In genomic region chr3:79081285-79081684, GRCh38 we compare ENCODE assay signal across 25 cellular contexts.
A peak's percentile ranks its signal among the peaks of the same experiment; 100 is the strongest.
DNase-seq lines count a peak whose midpoint lies in the region; ATAC-seq, FAIRE-seq and TF ChIP-seq lines count a peak whose summit lies in the region.
"Had no signal": no experiment of that assay in that cellular context is flagged by ENCODE, and none has a peak within 500 bp of the region (broad histone marks: within the 10 kb centered on the region; RNA-seq: fewer than 3 reads in every experiment).

No MANE protein-coding gene starts in this region.

- no peaks in the 10 kb centered on the region for H3K9me3 Mint-ChIP-seq in neural crest cell
- no peaks in the 10 kb centered on the region for H3K9me3 Mint-ChIP-seq in activated CD8-positive, alpha-beta T cell treated with anti-CD3 and anti-CD28 coated beads, Interleukin-2, amount 10 ng/mL, durations not matched to agents 7 days and 5 days (ENCODE audit: insufficient read depth)

- H3K27me3 ChIP-seq in HepG2 (ENCODE audit: control insufficient read depth in 1 of 2, insufficient read depth in 2 of 2, low read length in 2 of 2) (0 out of 5 replicates have a peak, but pooled peaks cover 0 to 3% of the 10 kb centered on the region in 2 experiments), right lobe of liver (no peaks in the 10 kb centered on the region), prostate gland (replicated peaks; ENCODE audit: insufficient read depth) (no peaks in the 10 kb centered on the region)
- H3K27me3 ChIP-seq: BLaER1 had no signal

- no peaks in the 10 kb centered on the region for H3K36me3 Mint-ChIP-seq in neural crest cell (ENCODE audit: low read depth)
- H3K36me3 Mint-ChIP-seq in activated CD8-positive, alpha-beta T cell treated with anti-CD3 and anti-CD28 coated beads, Interleukin-2, amount 10 ng/mL, durations not matched to agents 7 days and 5 days (ENCODE audit: low read depth): no peaks in the 10 kb centered on the region
- H3K36me3 Mint-ChIP-seq: IgD-negative memory B cell had no signal

- H2AFZ ChIP-seq in HepG2 (ENCODE audit: low read length): no peak overlapping the region

- no peak overlapping the region for H3K4me3 ChIP-seq in HepG2 (replicated peaks in 1 of 3; ENCODE audit: insufficient read depth in 1 of 3, low read depth in 2 of 3, low read length in 3 of 3)
- no peak overlapping the region for H3K4me3 ChIP-seq in right lobe of liver
- no peak overlapping the region for H3K4me3 ChIP-seq in prostate gland
- H3K4me3 ChIP-seq: BLaER1 had no signal

- no peak overlapping the region for H3K27ac ChIP-seq in HepG2 (ENCODE audit: extremely low read length, insufficient read depth, low read length)
- H3K27ac ChIP-seq in right lobe of liver: no peak overlapping the region
- H3K27ac ChIP-seq in prostate gland: no peak overlapping the region
- H3K27ac ChIP-seq: BLaER1, KMS-11, RWPE1 had no signal

- peak overlapping the region; percentile 34 for H3K4me2 ChIP-seq in HepG2 (ENCODE audit: low read depth, low read length)
- H3K4me2 ChIP-seq: BLaER1, KMS-11 had no signal

- CTCF ChIA-PET in HepG2 (lab: Yijun Ruan, JAX; ENCODE audit: low intra/inter-chr PET ratio, low total read pairs): no interaction called here
- CTCF ChIA-PET in activated CD8-positive, alpha-beta T cell treated with anti-CD3 and anti-CD28 coated beads, Interleukin-2, amount 10 ng/mL, durations not matched to agents 7 days and 5 days (lab: Charles Lee): no interaction called here

- TF ChIP-seq POLR2A in HepG2 (IDR thresholded peaks at IDR 0.05; ENCODE audit: insufficient read depth in 1 of 2, low read depth in 2 of 2, low read length in 2 of 2) (no peak), right lobe of liver (IDR thresholded peaks at IDR 0.05) (no peak), prostate gland (IDR thresholded peaks at IDR 0.05) (no peak)

- no peak overlapping the region for H3K27ac Mint-ChIP-seq in neural crest cell (ENCODE audit: unreplicated experiment)
- H3K27ac Mint-ChIP-seq in activated CD8-positive, alpha-beta T cell treated with anti-CD3 and anti-CD28 coated beads, Interleukin-2, amount 10 ng/mL, durations not matched to agents 7 days and 5 days: no peak overlapping the region
- H3K27ac Mint-ChIP-seq: CD4-positive, alpha-beta T cell; IgD-negative memory B cell had no signal

- POLR2A ChIA-PET in HepG2 (lab: Yijun Ruan, JAX): no interaction called here
- POLR2A ChIA-PET in activated CD8-positive, alpha-beta T cell treated with anti-CD3 and anti-CD28 coated beads, Interleukin-2, amount 10 ng/mL, durations not matched to agents 7 days and 5 days (lab: Charles Lee): no interaction called here

- H3K4me1 Mint-ChIP-seq in neural crest cell: peaks cover 34% of the 10 kb centered on the region
- no peaks in the 10 kb centered on the region for H3K4me1 Mint-ChIP-seq in activated CD8-positive, alpha-beta T cell treated with anti-CD3 and anti-CD28 coated beads, Interleukin-2, amount 10 ng/mL, durations not matched to agents 7 days and 5 days (ENCODE audit: low read depth)
- H3K4me1 Mint-ChIP-seq: IgD-negative memory B cell had no signal

- peak; percentile 35 for DNase-seq in HepG2 (ENCODE audit: low spot score)
- no peak for DNase-seq in right lobe of liver
- peak; percentile 21 for DNase-seq in epidermal melanocyte (ENCODE audit: insufficient read length, low spot score)
- peak; percentile 6 for DNase-seq in neural crest cell (ENCODE audit: low read depth, low spot score)
- no peak for DNase-seq in activated CD8-positive, alpha-beta T cell treated with anti-CD3 and anti-CD28 coated beads, Interleukin-2, amount 10 ng/mL, durations not matched to agents 7 days and 5 days
- no peak for DNase-seq in prostate gland (ENCODE audit: low spot score)
- DNase-seq in H4 (ENCODE audit: low spot score): no peak
- no peak for DNase-seq in NCI-H510A (lab: John Stamatoyannopoulos, UW)
- DNase-seq: Caco-2; CD4-positive, alpha-beta T cell; HCEC 1CT; MM.1S; NCI-H2029; NCI-H446 treated with DMSO at 0.1 percent for 48 hours; NCI-H526 treated with DMSO at 0.1 percent for 48 hours; SHP77; SW 1271 had no signal

- H3K36me3 ChIP-seq in HepG2 (replicated peaks in 1 of 2; ENCODE audit: control insufficient read depth in 1 of 2, insufficient read depth in 2 of 2, low read length in 2 of 2) (no peaks in the 10 kb centered on the region), right lobe of liver (no peaks in the 10 kb centered on the region), prostate gland (no peaks in the 10 kb centered on the region)
- H3K36me3 ChIP-seq: BLaER1 had no signal

- TF ChIP-seq CTCF in HepG2 (CRISPR knock-in tag; IDR thresholded peaks at IDR 0.05) (no peak), right lobe of liver (IDR thresholded peaks at IDR 0.05) (no peak), neural crest cell (conservative IDR thresholded peaks at IDR 0.05) (no peak), prostate gland (IDR thresholded peaks at IDR 0.05) (no peak)

- no peaks in the 10 kb centered on the region for H4K20me1 ChIP-seq in HepG2 (ENCODE audit: insufficient read depth, low read length)
- H4K20me1 ChIP-seq: BLaER1 had no signal

- peak overlapping the region; percentile 17 for H3K4me3 Mint-ChIP-seq in neural crest cell
- H3K4me3 Mint-ChIP-seq in activated CD8-positive, alpha-beta T cell treated with anti-CD3 and anti-CD28 coated beads, Interleukin-2, amount 10 ng/mL, durations not matched to agents 7 days and 5 days: no peak overlapping the region
- H3K4me3 Mint-ChIP-seq: CD4-positive, alpha-beta T cell; IgD-negative memory B cell had no signal

- TF ChIP-seq EP300 in HepG2 (IDR thresholded peaks at IDR 0.05; ENCODE audit: low read depth in 2 of 2, low read length in 2 of 2) (no peak; a peak in 1 of 4 replicates), HepG2 (CRISPR knock-in tag; IDR thresholded peaks at IDR 0.05; ENCODE audit: borderline replicate concordance) (no peak)

- BruUV-seq in HepG2 (replicated peaks; lab: Mats Ljungman, UMichigan): no TSS peak

- H3K79me2 ChIP-seq in HepG2 (ENCODE audit: insufficient read depth, low read length): no peaks in the 10 kb centered on the region

- H3K9me3 ChIP-seq in HepG2 (ENCODE audit: low read length) (no peaks in the 10 kb centered on the region), right lobe of liver (no peaks in the 10 kb centered on the region), prostate gland (no peaks in the 10 kb centered on the region)
- H3K9me3 ChIP-seq: BLaER1, Caco-2 had no signal

- in situ Hi-C loops in HepG2 (cut with HindIII; ENCODE audit: extremely low pct_ligation_motif_present, low pct_unique_long_range_greater_than_20kb): loop anchor here (10.0 kb wide), 1 partner anchor 284 kb away; no protein-coding TSS in a partner anchor

- H3K4me1 ChIP-seq in HepG2 (ENCODE audit: insufficient read depth, low read length) (peaks cover 9% of the 10 kb centered on the region), right lobe of liver (no peaks in the 10 kb centered on the region), prostate gland (replicated peaks) (no peaks in the 10 kb centered on the region)
- H3K4me1 ChIP-seq: BLaER1, Caco-2 had no signal

- no peaks in the 10 kb centered on the region for H3K27me3 Mint-ChIP-seq in neural crest cell (ENCODE audit: low read depth)
- H3K27me3 Mint-ChIP-seq in activated CD8-positive, alpha-beta T cell treated with anti-CD3 and anti-CD28 coated beads, Interleukin-2, amount 10 ng/mL, durations not matched to agents 7 days and 5 days (ENCODE audit: low read depth): no peaks in the 10 kb centered on the region
- H3K27me3 Mint-ChIP-seq: CD4-positive, alpha-beta T cell; IgD-negative memory B cell had no signal

- intact Hi-C loops in HepG2 (cut with micrococcal nuclease; ENCODE audit: unreplicated experiment) (no loop called here), right lobe of liver (cut with DNase I) (loop anchor here in 1 of 2 donors (10.0 kb wide), 1 partner anchor 284 kb away; no protein-coding TSS in a partner anchor), prostate gland (cut with DNase I) (no loop called here)

- no peak overlapping the region for H3K9ac ChIP-seq in HepG2 (ENCODE audit: insufficient read depth, low read depth, low read length)
- H3K9ac ChIP-seq: BLaER1, KMS-11 had no signal

- peak; percentile 58; the same call in 2 of the 3 replicates for ATAC-seq in HepG2
- no peak for ATAC-seq in right lobe of liver
- no peak for ATAC-seq in activated CD8-positive, alpha-beta T cell treated with anti-CD3 and anti-CD28 coated beads, Interleukin-2, amount 10 ng/mL, durations not matched to agents 7 days and 5 days

- FAIRE-seq in HepG2 (lab: Jason Lieb, UNC): no peak
- FAIRE-seq: A204.1, G401.6, GM12892, GM19239 had no signal

- 0% methylated on average over 6 of the region's 6 CpGs for WGBS in HepG2 (ENCODE audit: low lambda C conversion rate)
- 47% methylated on average over 6 of the region's 6 CpGs for WGBS in right lobe of liver (ENCODE audit: insufficient coverage, low coverage, low lambda C conversion rate, missing lambda C conversion rate)
- 58% methylated on average over 6 of the region's 6 CpGs for WGBS in prostate gland

- no peak for TF ChIP-seq RAD21 in HepG2 (CRISPR knock-in tag; IDR thresholded peaks at IDR 0.05)

TF ChIP-seq in HepG2, 621 proteins besides CTCF, POLR2A, EP300 and RAD21:
- TF ChIP-seq SOX13 (IDR thresholded peaks at IDR 0.05) (no peak), SOX13 (CRISPR knock-in tag; conservative IDR thresholded peaks at IDR 0.05 in 1 of 2, IDR thresholded peaks at IDR 0.05 in 1 of 2) (peak in 1 of 2 experiments; percentile 41; a peak in 1 of 4 replicates), ZNF614 (CRISPR knock-in tag; IDR thresholded peaks at IDR 0.05; ENCODE audit: borderline replicate concordance) (no peak)
TF ChIP-seq in HepG2: peak in this region for 1.

Comparison
In these comparisons a context has a peak if more than half of its experiments do, and no peak if none do; other contexts are left out.
1. DNase-seq: peak in HepG2 (single experiment), epidermal melanocyte (single experiment) and neural crest cell (single experiment); none in right lobe of liver (0 of 3), activated CD8-positive, alpha-beta T cell treated with anti-CD3 and anti-CD28 coated beads, Interleukin-2, amount 10 ng/mL, durations not matched to agents 7 days and 5 days (single experiment), prostate gland (single experiment), H4 (single experiment) and NCI-H510A (single experiment).